9 cellular contexts compared by ENCODE assay signal in the genomic region with DNA sequence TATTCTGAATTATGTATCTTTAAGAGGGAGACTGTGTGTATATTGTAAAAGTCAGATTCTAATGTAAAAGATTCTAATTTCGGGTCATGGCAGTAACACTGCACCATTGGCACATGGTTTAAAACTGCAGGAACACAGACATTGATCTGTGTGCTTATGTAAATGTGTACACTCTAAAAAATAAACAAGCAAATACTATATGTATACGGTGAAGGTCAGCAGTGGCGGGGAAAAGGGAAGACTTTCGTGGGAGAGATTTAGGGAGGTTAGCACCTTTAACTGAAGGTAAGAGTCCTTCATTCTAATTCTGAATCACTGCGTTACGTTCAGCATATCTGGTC.
DNase-seq lines count a peak whose midpoint lies in the region; ATAC-seq and TF ChIP-seq lines count a peak whose summit lies in the region.
"Had no signal": no experiment of that assay in that cellular context is flagged by ENCODE, and none has a peak within 500 bp of the region (broad histone marks: within the 10 kb centered on the region; RNA-seq: fewer than 3 reads in every experiment).

No MANE protein-coding gene starts in this region.

- peaks cover 14% of the 10 kb centered on the region for H3K4me1 Mint-ChIP-seq in activated naive CD4-positive, alpha-beta T cell treated with anti-CD3 and anti-CD28 coated beads, Interleukin-2, amount 10 ng/mL, durations not matched to agents 7 days and 5 days

- TF ChIP-seq CTCF in C4-2B (conservative IDR thresholded peaks at IDR 0.05) (no peak), RWPE1 (conservative IDR thresholded peaks at IDR 0.05; ENCODE audit: low read depth) (no peak), hepatocyte (IDR thresholded peaks at IDR 0.05; ENCODE audit: poor library complexity) (no peak)

- ATAC-seq in activated naive CD4-positive, alpha-beta T cell treated with anti-CD3 and anti-CD28 coated beads, Interleukin-2, amount 50 U/mL, for 72 hours, result no peak

- no peaks in the 10 kb centered on the region for H3K9me3 Mint-ChIP-seq in activated naive CD4-positive, alpha-beta T cell treated with anti-CD3 and anti-CD28 coated beads, Interleukin-2, amount 10 ng/mL, durations not matched to agents 7 days and 5 days
- H3K9me3 Mint-ChIP-seq in activated naive CD4-positive, alpha-beta T cell treated with anti-CD3 and anti-CD28 coated beads, Interleukin-2, amount 50 U/mL, for 72 hours, result no peaks in the 10 kb centered on the region

- no peaks in the 10 kb centered on the region for H3K36me3 Mint-ChIP-seq in activated naive CD4-positive, alpha-beta T cell treated with anti-CD3 and anti-CD28 coated beads, Interleukin-2, amount 10 ng/mL, durations not matched to agents 7 days and 5 days
- H3K36me3 Mint-ChIP-seq in activated naive CD4-positive, alpha-beta T cell treated with anti-CD3 and anti-CD28 coated beads, Interleukin-2, amount 50 U/mL, for 72 hours, result no peaks in the 10 kb centered on the region

- WGBS in hepatocyte (ENCODE audit: low lambda C conversion rate, missing lambda C conversion rate), result 60% methylated on average over 6 of the region's 6 CpGs

- H3K9ac ChIP-seq in rectal smooth muscle tissue (ENCODE audit: low read length), result no peak overlapping the region
- H3K9ac ChIP-seq: BLaER1 had no signal

- H3K27ac Mint-ChIP-seq in activated naive CD4-positive, alpha-beta T cell treated with anti-CD3 and anti-CD28 coated beads, Interleukin-2, amount 10 ng/mL, durations not matched to agents 7 days and 5 days, result no peak overlapping the region
- H3K27ac Mint-ChIP-seq in activated naive CD4-positive, alpha-beta T cell treated with anti-CD3 and anti-CD28 coated beads, Interleukin-2, amount 50 U/mL, for 72 hours, result no peak overlapping the region

- H3K27me3 ChIP-seq in hepatocyte (no peaks in the 10 kb centered on the region), rectal smooth muscle tissue (ENCODE audit: control insufficient read depth, insufficient read depth, low read length) (no peaks in the 10 kb centered on the region)
- H3K27me3 ChIP-seq: BLaER1 had no signal

- CTCF ChIA-PET in RWPE1 (lab: Yijun Ruan, JAX), result interaction anchor here (0.5 to 1.6 kb wide), 6 partner anchors 53 to 487 kb away, joined by 3 to 5 read pairs (median 4); no protein-coding TSS in a partner anchor
- CTCF ChIA-PET in activated naive CD4-positive, alpha-beta T cell treated with anti-CD3 and anti-CD28 coated beads, Interleukin-2, amount 10 ng/mL, durations not matched to agents 7 days and 5 days (lab: Charles Lee), result interaction anchor here (0.6 to 1.1 kb wide), 5 partner anchors 57 to 578 kb away, joined by 3 to 4 read pairs (median 3); no protein-coding TSS in a partner anchor

- H3K9me2 ChIP-seq in hepatocyte (replicated peaks; ENCODE audit: insufficient read depth), result no peaks in the 10 kb centered on the region

- no peak overlapping the region for H3K4me3 Mint-ChIP-seq in activated naive CD4-positive, alpha-beta T cell treated with anti-CD3 and anti-CD28 coated beads, Interleukin-2, amount 10 ng/mL, durations not matched to agents 7 days and 5 days

- no peaks in the 10 kb centered on the region for H3K79me2 ChIP-seq in hepatocyte

- H3K9me3 ChIP-seq in hepatocyte (ENCODE audit: low read depth), result no peaks in the 10 kb centered on the region

- H3K4me3 ChIP-seq in hepatocyte, result no peak overlapping the region
- H3K4me3 ChIP-seq in rectal smooth muscle tissue (ENCODE audit: low read length), result no peak overlapping the region
- H3K4me3 ChIP-seq: BLaER1 had no signal

- H3K27ac ChIP-seq in C4-2B, result peak overlapping the region; percentile 73
- H3K27ac ChIP-seq in RWPE1, result peak overlapping the region; percentile 91
- H3K27ac ChIP-seq in hepatocyte, result peak overlapping the region; percentile 90
- H3K27ac ChIP-seq in rectal smooth muscle tissue (ENCODE audit: low read depth, low read length), result peak overlapping the region; percentile 4
- H3K27ac ChIP-seq: BLaER1 had no signal

- POLR2A ChIA-PET in RWPE1 (lab: Yijun Ruan, JAX; ENCODE audit: low non-redundant PET), result no interaction called here

- no peaks in the 10 kb centered on the region for H3K27me3 Mint-ChIP-seq in activated naive CD4-positive, alpha-beta T cell treated with anti-CD3 and anti-CD28 coated beads, Interleukin-2, amount 10 ng/mL, durations not matched to agents 7 days and 5 days

- no peaks in the 10 kb centered on the region for H4K20me1 ChIP-seq in hepatocyte (ENCODE audit: insufficient read depth, poor library complexity, severe bottlenecking)
- H4K20me1 ChIP-seq: BLaER1 had no signal

- H3K4me2 ChIP-seq in hepatocyte, result peak overlapping the region; percentile 77
- H3K4me2 ChIP-seq: BLaER1 had no signal

- H3K36me3 ChIP-seq in hepatocyte (replicated peaks; ENCODE audit: insufficient read depth, low read depth) (no peaks in the 10 kb centered on the region), rectal smooth muscle tissue (ENCODE audit: control insufficient read depth, insufficient read depth, low read length) (no peaks in the 10 kb centered on the region)
- H3K36me3 ChIP-seq: BLaER1 had no signal

- H2AFZ ChIP-seq in hepatocyte, result peak overlapping the region; percentile 33

- DNase-seq in RWPE1 (ENCODE audit: low spot score), result no peak
- no peak for DNase-seq in hepatocyte (ENCODE audit: low spot score)
- no peak for DNase-seq in activated naive CD4-positive, alpha-beta T cell treated with anti-CD3 and anti-CD28 coated beads, Interleukin-2, amount 10 ng/mL, durations not matched to agents 7 days and 5 days
- no peak for DNase-seq in activated naive CD4-positive, alpha-beta T cell treated with anti-CD3 and anti-CD28 coated beads, Interleukin-2, amount 50 U/mL, for 72 hours (ENCODE audit: low spot score in 2 of 2)
- DNase-seq in GM03348 (ENCODE audit: low spot score), result no peak
- DNase-seq in Ammon's horn (ENCODE audit: low spot score), result no peak

- H3K4me1 ChIP-seq in hepatocyte (ENCODE audit: insufficient read depth) (peaks cover 10% of the 10 kb centered on the region), rectal smooth muscle tissue (ENCODE audit: control insufficient read depth, insufficient read depth, low read length) (no peaks in the 10 kb centered on the region)

Comparison
In these comparisons a context has a peak if more than half of its experiments do, and no peak if none do; other contexts are left out.
1. H3K27ac ChIP-seq: peak in every context shown above with its lines; median percentile 91 in RWPE1; 90 in hepatocyte; 73 in C4-2B; 4 in rectal smooth muscle tissue.